Comparison of ENCODE assay signal across 11 cellular contexts in the genomic region with DNA sequence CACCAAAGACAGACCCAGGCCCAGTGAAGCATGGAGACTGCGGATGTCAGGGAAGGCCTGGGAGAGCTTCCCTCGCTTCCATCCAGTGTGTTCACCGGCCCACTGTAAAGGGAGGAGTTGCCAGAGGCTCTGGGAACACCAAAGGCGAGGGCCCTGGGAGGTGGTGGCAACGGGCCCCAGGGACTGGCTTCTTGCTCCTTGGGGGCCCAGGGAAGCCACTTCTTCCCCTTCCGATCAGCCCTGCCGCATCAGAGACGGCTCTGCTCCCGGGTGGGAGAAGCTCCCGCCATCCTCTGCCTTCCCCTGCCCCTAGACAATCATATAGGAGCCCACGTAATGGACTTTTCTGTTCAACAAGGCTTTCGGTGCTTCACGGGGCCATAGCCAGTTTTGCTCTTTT.
"Had no signal": no experiment of that assay in that cellular context is flagged by ENCODE, and none has a peak within 500 bp of the region (broad histone marks: within the 10 kb centered on the region; RNA-seq: fewer than 3 reads in every experiment).

No MANE protein-coding gene starts in this region.

- H3K79me2 ChIP-seq: parathyroid adenoma had no signal

- H3K27me3 ChIP-seq: ascending aorta, tibial artery had no signal

- H3K9me3 Mint-ChIP-seq: endodermal cell; mesothelial cell of epicardium; stimulated activated effector memory CD8-positive, alpha-beta T cell treated with anti-CD3 and anti-CD28 coated beads, Interleukin-12 subunit alpha, Interleukin-12 subunit beta, amount 100 ng/mL, for 72 hours had no signal

- ATAC-seq: activated CD4-positive, CD25-positive, alpha-beta regulatory T cell treated with anti-CD3 and anti-CD28 coated beads, Interleukin-2, amount 50 U/mL, for 24 hours; stimulated activated effector memory CD8-positive, alpha-beta T cell treated with anti-CD3 and anti-CD28 coated beads, Interleukin-12 subunit alpha, Interleukin-12 subunit beta, amount 100 ng/mL, for 72 hours had no signal

- H3K27ac Mint-ChIP-seq: endodermal cell, mesothelial cell of epicardium had no signal

- H3K4me3 ChIP-seq: ascending aorta, tibial artery had no signal

- H3K27ac ChIP-seq: ascending aorta, parathyroid adenoma, tibial artery had no signal

- H3K4me3 Mint-ChIP-seq: endodermal cell; mesothelial cell of epicardium; stimulated activated effector memory CD8-positive, alpha-beta T cell treated with anti-CD3 and anti-CD28 coated beads, Interleukin-12 subunit alpha, Interleukin-12 subunit beta, amount 100 ng/mL, for 72 hours had no signal

- FAIRE-seq: frontal cortex, urothelium cell line had no signal

- H3K9ac ChIP-seq: parathyroid adenoma had no signal

- H3K9me3 ChIP-seq: ascending aorta, tibial artery had no signal

- H3K4me1 ChIP-seq: ascending aorta, parathyroid adenoma, tibial artery had no signal

- H2AFZ ChIP-seq: parathyroid adenoma had no signal

- H3K4me1 Mint-ChIP-seq: mesothelial cell of epicardium had no signal

- DNase-seq: endodermal cell, kidney glomerular epithelial cell, retina, tibial artery had no signal
